ENCODE assay signal across 13 cellular contexts in the genomic region with DNA sequence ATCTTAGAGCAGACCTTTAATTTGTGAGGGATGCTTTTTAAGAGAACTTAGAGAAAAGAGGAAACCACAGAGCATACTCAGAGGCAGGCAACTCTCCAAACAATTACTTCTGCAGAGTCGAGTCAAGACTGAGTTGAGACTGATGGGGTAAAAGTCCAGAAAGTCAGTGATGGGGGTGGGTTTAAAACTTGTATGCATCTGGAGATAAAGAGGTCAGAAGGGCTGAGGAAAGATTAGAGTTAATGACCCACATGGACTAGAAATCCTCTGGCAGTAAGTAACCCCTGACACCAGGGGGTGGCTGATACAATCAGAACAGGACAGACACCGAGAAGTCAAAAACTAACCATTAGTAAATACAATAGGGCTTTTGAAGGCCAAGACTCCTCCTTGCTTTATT. TPM values are rescaled to one million over a fixed set of nuclear protein-coding genes. Genes with fewer than 3 reads are reported as not detected.
DNase-seq lines count a peak whose midpoint lies in the region; ATAC-seq and TF ChIP-seq lines count a peak whose summit lies in the region.
"Had no signal": no experiment of that assay in that cellular context is flagged by ENCODE, and none has a peak within 500 bp of the region (broad histone marks: within the 10 kb centered on the region; RNA-seq: fewer than 3 reads in every experiment).

No MANE protein-coding gene starts in this region.

- no peak overlapping the region for H3K27ac ChIP-seq in endodermal cell (ENCODE audit: low read depth, low read length)
- H3K27ac ChIP-seq: upper lobe of right lung had no signal

- no peak for ATAC-seq in GM21526 (IDR thresholded peaks at IDR 0.05; ENCODE audit: low FRiP score, unreplicated experiment)
- no peak for ATAC-seq in HG03196 (IDR thresholded peaks at IDR 0.05; ENCODE audit: unreplicated experiment)
- ATAC-seq: activated CD4-positive, CD25-positive, alpha-beta regulatory T cell treated with anti-CD3 and anti-CD28 coated beads, Interleukin-2, amount 50 U/mL, for 24 hours; left ventricle myocardium superior; upper lobe of right lung had no signal

- H3K9ac ChIP-seq in endodermal cell (ENCODE audit: extremely low read depth, low read length, poor library complexity, severe bottlenecking) = no peak overlapping the region

- peak overlapping the region; percentile 24 for H3K4me3 Mint-ChIP-seq in endodermal cell

- H3K36me3 ChIP-seq in endodermal cell (ENCODE audit: control insufficient read depth, insufficient read depth, low read length) = no peaks in the 10 kb centered on the region
- H3K36me3 ChIP-seq: upper lobe of right lung had no signal

- H3K4me3 ChIP-seq in endodermal cell (ENCODE audit: low read length) (peak overlapping the region; percentile 26), foreskin fibroblast (ENCODE audit: low read depth in 1 of 2, low read length in 2 of 2) (no peak overlapping the region)
- H3K4me3 ChIP-seq: upper lobe of right lung had no signal

- DNase-seq in NAMALWA (ENCODE audit: low spot score) (peak; percentile 47), endodermal cell (peak; percentile 77), pons (ENCODE audit: low spot score) (peak; percentile 74), foreskin fibroblast (no peak)
- DNase-seq: activated gamma-delta T cell treated with Interleukin-2 at 50 U/mL for 16 hours, Calu3, left ventricle myocardium superior, NCI-H2107, upper lobe of right lung had no signal

- TF ChIP-seq CTCF in GM12872 (IDR thresholded peaks at IDR 0.05; ENCODE audit: insufficient read depth, low read depth, low read length) (0 out of 3 replicates have a peak, but pooled peaks have one; percentile 7), endodermal cell (conservative IDR thresholded peaks at IDR 0.05) (peak; percentile 66), foreskin fibroblast (IDR thresholded peaks at IDR 0.05; ENCODE audit: low read depth, low read length) (no peak)

- peaks cover 52% of the 10 kb centered on the region for H3K4me1 Mint-ChIP-seq in endodermal cell

- no peaks in the 10 kb centered on the region for H3K27me3 Mint-ChIP-seq in endodermal cell (ENCODE audit: insufficient read depth)

- H3K4me1 ChIP-seq in endodermal cell (ENCODE audit: control insufficient read depth, insufficient read depth, low read length) = peaks cover 21% of the 10 kb centered on the region

- H3K36me3 Mint-ChIP-seq in endodermal cell (ENCODE audit: low read depth) = no peaks in the 10 kb centered on the region

- WGBS in endodermal cell (ENCODE audit: insufficient coverage in 1 of 2, insufficient read length in 1 of 2), 2 experiments = 44% methylated on average over 2 of the region's 2 CpGs; no CpG with 5 or more reads in 1 of the 2 experiments

- H3K9me3 ChIP-seq in endodermal cell (ENCODE audit: control insufficient read depth, low read length) = no peaks in the 10 kb centered on the region
- H3K9me3 ChIP-seq: upper lobe of right lung had no signal

- H3K27me3 ChIP-seq in endodermal cell (ENCODE audit: control insufficient read depth, insufficient read depth, low read length, poor library complexity, severe bottlenecking) = no peaks in the 10 kb centered on the region
- H3K27me3 ChIP-seq: upper lobe of right lung had no signal

- no peak overlapping the region for H3K27ac Mint-ChIP-seq in endodermal cell

- H3K9me3 Mint-ChIP-seq in endodermal cell = no peaks in the 10 kb centered on the region

RNA-seq across cellular contexts. Expression of a gene that starts 42.4 kb away (rescaled TPM):
- total RNA-seq in endodermal cell = 100 to 1,000 TPM; 206 to 216 TPM
- polyA plus RNA-seq in endodermal cell (2013, experiment 1 of 2) = 323 TPM
- 327 TPM for polyA plus RNA-seq in endodermal cell (2013, experiment 2 of 2)

Comparison
In these comparisons a context has a peak if more than half of its experiments do, and no peak if none do; other contexts are left out.
1. DNase-seq: peak in NAMALWA (single experiment), endodermal cell (single experiment) and pons (single experiment); none in foreskin fibroblast (0 of 2).